11 cellular contexts compared by ENCODE assay signal in genomic region chr22:28899199-28899853, GRCh38. TPM values are rescaled to one million over a fixed set of nuclear protein-coding genes. Genes with fewer than 3 reads are reported as not detected.
DNase-seq lines count a peak whose midpoint lies in the region; ATAC-seq and TF ChIP-seq lines count a peak whose summit lies in the region.
"Had no signal": no experiment of that assay in that cellular context is flagged by ENCODE, and none has a peak within 500 bp of the region (broad histone marks: within the 10 kb centered on the region; RNA-seq: fewer than 3 reads in every experiment).

No MANE protein-coding gene starts in this region.

- CTCF ChIA-PET in CD4-positive, alpha-beta T cell (lab: Charles Lee): no interaction called here

- H3K18ac ChIP-seq in mesenchymal stem cell (ENCODE audit: low read depth in 1 of 2, low read length in 2 of 2): no peak overlapping the region

- H3K4me3 Mint-ChIP-seq in CD4-positive, alpha-beta T cell: no peak overlapping the region
- H3K4me3 Mint-ChIP-seq in activated T-helper 17 cell treated with anti-CD3 and anti-CD28 coated beads, Interleukin-2, amount 50 U/mL, for 72 hours: no peak overlapping the region

- no peak overlapping the region for H3K27ac Mint-ChIP-seq in CD4-positive, alpha-beta T cell
- H3K27ac Mint-ChIP-seq in activated T-helper 17 cell treated with anti-CD3 and anti-CD28 coated beads, Interleukin-2, amount 50 U/mL, for 72 hours: no peak overlapping the region

- H3K14ac ChIP-seq in mesenchymal stem cell (ENCODE audit: low read length in 2 of 2): no peak overlapping the region

- H3K36me3 Mint-ChIP-seq in CD4-positive, alpha-beta T cell (ENCODE audit: low read depth): no peaks in the 10 kb centered on the region
- no peaks in the 10 kb centered on the region for H3K36me3 Mint-ChIP-seq in activated T-helper 17 cell treated with anti-CD3 and anti-CD28 coated beads, Interleukin-2, amount 50 U/mL, for 72 hours (ENCODE audit: low read depth)

- H3K4me1 ChIP-seq in mesenchymal stem cell (ENCODE audit: control insufficient read depth, insufficient read depth, low read depth, low read length): peaks cover 24% of the 10 kb centered on the region
- H3K4me1 ChIP-seq in vagina: peaks cover 60% of the 10 kb centered on the region

- DNase-seq in CD4-positive, alpha-beta T cell: peak in 9 of 10 experiments; percentile 6 to 39 (median 29)
- peak; percentile 84 for DNase-seq in Jurkat, Clone E6-1 (ENCODE audit: low read depth, low spot score)
- DNase-seq in mesenchymal stem cell: no peak
- DNase-seq in hippocampal formation (lab: John Stamatoyannopoulos, UW): no peak
- DNase-seq in vagina (ENCODE audit: extremely low spot score in 2 of 2): no peak
- no peak for DNase-seq in dorsolateral prefrontal cortex
- DNase-seq: NCI-H187, T1000 had no signal

- peaks cover 21% of the 10 kb centered on the region for H3K4me1 Mint-ChIP-seq in CD4-positive, alpha-beta T cell (ENCODE audit: low read depth)
- no peaks in the 10 kb centered on the region for H3K4me1 Mint-ChIP-seq in activated T-helper 17 cell treated with anti-CD3 and anti-CD28 coated beads, Interleukin-2, amount 50 U/mL, for 72 hours

- no peaks in the 10 kb centered on the region for H3K9me3 Mint-ChIP-seq in CD4-positive, alpha-beta T cell
- no peaks in the 10 kb centered on the region for H3K9me3 Mint-ChIP-seq in activated T-helper 17 cell treated with anti-CD3 and anti-CD28 coated beads, Interleukin-2, amount 50 U/mL, for 72 hours

- H3K27ac ChIP-seq in CD4-positive, alpha-beta T cell (ENCODE audit: low read depth, low read length): no peak overlapping the region
- H3K27ac ChIP-seq in mesenchymal stem cell (ENCODE audit: low read length, poor library complexity, severe bottlenecking) (no peak overlapping the region), vagina (no peak overlapping the region), dorsolateral prefrontal cortex (peak overlapping the region in 12 of 59 donors; percentile 2 to 72 (median 42))
- H3K27ac ChIP-seq: ovary had no signal

- ATAC-seq in CD4-positive, alpha-beta T cell (ENCODE audit: poor library complexity): peak; percentile 81
- peak; percentile 40 for ATAC-seq in activated T-helper 17 cell treated with anti-CD3 and anti-CD28 coated beads, Interleukin-2, amount 50 U/mL, for 72 hours (replicated peaks)
- no peak for ATAC-seq in GM18498 (IDR thresholded peaks at IDR 0.05; ENCODE audit: unreplicated experiment)

- POLR2A ChIA-PET in CD4-positive, alpha-beta T cell (lab: Charles Lee): interaction anchor here (1.5 kb wide), 1 partner anchor 16 kb away, joined by 8 read pairs; the partner anchor contains the start of gene ZNRF3

- no peak overlapping the region for H4K91ac ChIP-seq in mesenchymal stem cell (ENCODE audit: low read length)

- no peak overlapping the region for H4K8ac ChIP-seq in mesenchymal stem cell (ENCODE audit: low read length)

- 91% methylated on average over 6 of the region's 9 CpGs for WGBS in mesenchymal stem cell

- no peak overlapping the region for H2BK15ac ChIP-seq in mesenchymal stem cell (ENCODE audit: low read depth, poor library complexity, severe bottlenecking)

- H3K4me3 ChIP-seq in Jurkat, Clone E6-1 (ENCODE audit: low read length): no peak overlapping the region
- H3K4me3 ChIP-seq in mesenchymal stem cell (ENCODE audit: insufficient read depth in 1 of 2, low read depth in 1 of 2, low read length in 2 of 2) (no peak overlapping the region), vagina (no peak overlapping the region), dorsolateral prefrontal cortex (no peak overlapping the region)
- H3K4me3 ChIP-seq: ovary had no signal

- no peak overlapping the region for H2BK120ac ChIP-seq in mesenchymal stem cell (ENCODE audit: low read depth, low read length)

- H3K9me3 ChIP-seq in CD4-positive, alpha-beta T cell (ENCODE audit: control insufficient read depth, low read length): no peaks in the 10 kb centered on the region
- no peaks in the 10 kb centered on the region for H3K9me3 ChIP-seq in mesenchymal stem cell (ENCODE audit: control insufficient read depth, low read length)
- H3K9me3 ChIP-seq in vagina: no peaks in the 10 kb centered on the region
- H3K9me3 ChIP-seq: ovary had no signal

- peak overlapping the region; percentile 41 for H2AK5ac ChIP-seq in mesenchymal stem cell (ENCODE audit: low read length, severe bottlenecking)

- H3K4me2 ChIP-seq in mesenchymal stem cell (ENCODE audit: low read length, poor library complexity, severe bottlenecking): no peak overlapping the region

- peaks cover 4% of the 10 kb centered on the region for H3K27me3 ChIP-seq in CD4-positive, alpha-beta T cell (ENCODE audit: control insufficient read depth, insufficient read depth, low read length)
- no peaks in the 10 kb centered on the region for H3K27me3 ChIP-seq in mesenchymal stem cell (ENCODE audit: control insufficient read depth in 1 of 2, insufficient read depth in 1 of 2, low read length in 2 of 2)
- H3K27me3 ChIP-seq in vagina: no peaks in the 10 kb centered on the region
- H3K27me3 ChIP-seq in dorsolateral prefrontal cortex: no peaks in the 10 kb centered on the region
- H3K27me3 ChIP-seq: ovary had no signal

- TF ChIP-seq POLR2A in vagina (IDR thresholded peaks at IDR 0.05): no peak

- no peak overlapping the region for H2BK12ac ChIP-seq in mesenchymal stem cell (ENCODE audit: low read length in 2 of 2)

- intact Hi-C loops in CD4-positive, alpha-beta T cell (cut with DNase I, micrococcal nuclease): no loop called here
- intact Hi-C loops in vagina (cut with DNase I): no loop called here
- intact Hi-C loops in dorsolateral prefrontal cortex (cut with DNase I): no loop called here

- peaks cover 36% of the 10 kb centered on the region for H3K79me1 ChIP-seq in mesenchymal stem cell (replicated peaks; ENCODE audit: low read length, poor library complexity, severe bottlenecking)

- H3K9ac ChIP-seq in mesenchymal stem cell (ENCODE audit: low read length): no peak overlapping the region

- H2AFZ ChIP-seq in mesenchymal stem cell (ENCODE audit: low read depth, low read length): no peak overlapping the region

- H3K4ac ChIP-seq in mesenchymal stem cell (ENCODE audit: low read depth in 1 of 2, low read length in 2 of 2): no peak overlapping the region

- no peak for TF ChIP-seq CTCF in CD4-positive, alpha-beta T cell (IDR thresholded peaks at IDR 0.05)
- TF ChIP-seq CTCF in vagina (IDR thresholded peaks at IDR 0.05) (no peak), dorsolateral prefrontal cortex (IDR thresholded peaks at IDR 0.05 in 54 of 56, conservative IDR thresholded peaks at IDR 0.05 in 2 of 56; ENCODE audit: low read depth in 1 of 56, partially characterized antibody in 56 of 56) (no peak)

- H3K23ac ChIP-seq in mesenchymal stem cell (ENCODE audit: low read length in 2 of 2): no peak overlapping the region

- H2BK5ac ChIP-seq in mesenchymal stem cell (ENCODE audit: low read depth, low read length, poor library complexity, severe bottlenecking): no peak overlapping the region

- H3K36me3 ChIP-seq in mesenchymal stem cell (ENCODE audit: control insufficient read depth in 1 of 2, insufficient read depth in 2 of 2, low read depth in 1 of 2, low read length in 2 of 2) (no peaks in the 10 kb centered on the region), vagina (no peaks in the 10 kb centered on the region)
- H3K36me3 ChIP-seq: ovary had no signal

- peaks cover 14% of the 10 kb centered on the region for H3K27me3 Mint-ChIP-seq in CD4-positive, alpha-beta T cell
- H3K27me3 Mint-ChIP-seq in activated T-helper 17 cell treated with anti-CD3 and anti-CD28 coated beads, Interleukin-2, amount 50 U/mL, for 72 hours: peaks cover 16% of the 10 kb centered on the region

RNA-seq across cellular contexts. Expression of gene ZNRF3, which starts 16.0 kb away (rescaled TPM):
- under 1 TPM; 0.38 to 0.61 TPM for total RNA-seq in CD4-positive, alpha-beta T cell
- polyA plus RNA-seq in Jurkat, Clone E6-1 (2012; ENCODE audit: insufficient read depth, insufficient read length): 2.8 TPM
- under 1 TPM; 0.26 to 0.43 TPM for total RNA-seq in activated T-helper 17 cell treated with anti-CD3 and anti-CD28 coated beads, Interleukin-2, amount 50 U/mL, for 72 hours
- polyA plus RNA-seq in mesenchymal stem cell (2013, experiment 1 of 2): 1.8 TPM
- polyA plus RNA-seq in mesenchymal stem cell (2013, experiment 2 of 2): 2.0 TPM
- total RNA-seq in vagina (7.9 TPM), dorsolateral prefrontal cortex (10 to 100 TPM; 13.3 to 65.5 (median 24.6) TPM)

Comparison
In these comparisons a context has a peak if more than half of its experiments do, and no peak if none do; other contexts are left out.
1. DNase-seq: peak in CD4-positive, alpha-beta T cell (9 of 10) and Jurkat, Clone E6-1 (single experiment); none in mesenchymal stem cell (single experiment), hippocampal formation (0 of 2), vagina (0 of 2) and dorsolateral prefrontal cortex (0 of 10).